ENCODE assay signal across 10 cellular contexts in the genomic region with DNA sequence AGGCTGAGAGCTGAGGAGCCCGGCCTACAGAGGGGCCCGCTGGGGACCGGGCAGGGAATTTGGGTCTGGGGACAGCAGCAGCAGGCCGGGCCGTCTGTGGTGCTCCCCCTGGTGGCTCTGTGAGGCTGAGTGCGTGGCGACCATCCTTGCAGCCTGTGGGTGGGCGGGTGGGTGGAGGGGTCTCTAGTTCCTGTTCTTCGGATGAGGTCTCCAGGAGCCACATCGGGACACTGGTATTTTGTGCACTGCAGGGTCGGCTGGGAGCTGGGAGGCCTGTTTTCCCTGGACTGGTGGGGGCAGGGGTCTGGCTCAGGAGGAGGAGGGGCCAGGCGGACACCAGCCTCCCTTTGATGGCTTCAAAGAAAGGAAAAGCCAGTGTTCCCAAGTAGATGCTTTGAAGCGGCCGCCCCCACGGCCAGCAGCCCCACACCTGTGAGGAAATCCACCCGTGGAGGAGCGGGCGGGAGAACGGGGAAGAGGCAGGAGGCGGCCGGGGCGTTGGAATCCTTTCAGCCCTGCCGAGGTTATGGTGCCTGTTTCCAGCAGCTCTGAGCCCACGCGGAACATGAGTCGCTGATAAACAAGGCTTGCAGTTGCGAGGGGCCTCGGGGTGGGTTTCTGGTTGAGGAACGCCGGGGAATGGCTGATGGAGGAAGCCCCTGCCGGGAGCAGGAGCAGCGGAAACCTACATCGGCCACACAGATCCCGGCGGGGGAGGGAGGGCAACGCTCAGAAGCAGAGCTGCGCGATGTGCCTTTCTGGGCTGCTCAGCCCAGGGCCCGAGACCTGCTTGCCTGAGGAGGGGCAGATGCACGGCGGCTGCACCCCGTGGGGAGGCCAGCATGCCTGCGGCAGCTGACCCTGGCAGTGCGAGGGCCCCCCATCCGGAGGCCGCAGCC.
DNase-seq lines count a peak whose midpoint lies in the region; ATAC-seq and TF ChIP-seq lines count a peak whose summit lies in the region.
"Had no signal": no experiment of that assay in that cellular context is flagged by ENCODE, and none has a peak within 500 bp of the region (broad histone marks: within the 10 kb centered on the region; RNA-seq: fewer than 3 reads in every experiment).

No MANE protein-coding gene starts in this region.

- H3K14ac ChIP-seq in mesenchymal stem cell (ENCODE audit: low read length in 2 of 2): peak overlapping the region in 1 of 2 experiments; percentile 18

- H2AK5ac ChIP-seq in mesenchymal stem cell (ENCODE audit: low read length, severe bottlenecking): no peak overlapping the region

- no peaks in the 10 kb centered on the region for H3K4me1 Mint-ChIP-seq in MCF 10A (ENCODE audit: insufficient read depth, unreplicated experiment)

- H3K27me3 Mint-ChIP-seq in MCF 10A (ENCODE audit: insufficient read depth, unreplicated experiment): peaks cover 25% of the 10 kb centered on the region

- peak overlapping the region; percentile 46 for H4K91ac ChIP-seq in mesenchymal stem cell (ENCODE audit: low read length)

- BruUV-seq in MCF 10A (replicated peaks; lab: Mats Ljungman, UMichigan): no TSS peak

- CTCF ChIA-PET in MCF 10A (lab: Yijun Ruan, JAX): interaction anchor here (0.6 to 1.2 kb wide), 4 partner anchors 8 to 242 kb away, joined by 3 to 7 read pairs (median 4); no protein-coding TSS in a partner anchor

- peak overlapping the region; percentile 54 to 64 for H3K18ac ChIP-seq in mesenchymal stem cell (ENCODE audit: low read depth in 1 of 2, low read length in 2 of 2)

- H3K27ac ChIP-seq in breast epithelium (no peak overlapping the region), mesenchymal stem cell (ENCODE audit: low read length, poor library complexity, severe bottlenecking) (peak overlapping the region; percentile 33), vagina (no peak overlapping the region)
- H3K27ac ChIP-seq: HL-60 had no signal

- H3K4me2 ChIP-seq in mesenchymal stem cell (ENCODE audit: low read length, poor library complexity, severe bottlenecking): peak overlapping the region; percentile 96

- H3K27ac Mint-ChIP-seq in MCF 10A (ENCODE audit: low read depth, unreplicated experiment): no peak overlapping the region

- no peaks in the 10 kb centered on the region for H3K4me1 ChIP-seq in breast epithelium
- H3K4me1 ChIP-seq in mesenchymal stem cell (ENCODE audit: control insufficient read depth, insufficient read depth, low read depth, low read length): peaks cover 21% of the 10 kb centered on the region
- H3K4me1 ChIP-seq in vagina: peaks cover 12% of the 10 kb centered on the region

- no peaks in the 10 kb centered on the region for H3K36me3 Mint-ChIP-seq in MCF 10A (ENCODE audit: insufficient read depth, unreplicated experiment)

- no peaks in the 10 kb centered on the region for H3K9me3 Mint-ChIP-seq in MCF 10A (ENCODE audit: unreplicated experiment)

- 13% methylated on average over 46 of the region's 46 CpGs for WGBS in mesenchymal stem cell

- TF ChIP-seq CTCF in breast epithelium (IDR thresholded peaks at IDR 0.05): no peak
- TF ChIP-seq CTCF in MCF 10A (IDR thresholded peaks at IDR 0.05; ENCODE audit: unreplicated experiment): no peak
- TF ChIP-seq CTCF in choroid plexus epithelial cell (conservative IDR thresholded peaks at IDR 0.05; ENCODE audit: low read depth, low read length): peak; percentile 59
- TF ChIP-seq CTCF in vagina (IDR thresholded peaks at IDR 0.05): no peak

- H3K23ac ChIP-seq in mesenchymal stem cell (ENCODE audit: low read length in 2 of 2): no peak overlapping the region

- ATAC-seq in GM19463 (IDR thresholded peaks at IDR 0.05; ENCODE audit: unreplicated experiment): no peak

- POLR2A ChIA-PET in MCF 10A (lab: Yijun Ruan, JAX): no interaction called here

- H2AFZ ChIP-seq in mesenchymal stem cell (ENCODE audit: low read depth, low read length): peak overlapping the region; percentile 36

- H3K36me3 ChIP-seq in breast epithelium: no peaks in the 10 kb centered on the region
- H3K36me3 ChIP-seq in mesenchymal stem cell (ENCODE audit: control insufficient read depth in 1 of 2, insufficient read depth in 2 of 2, low read depth in 1 of 2, low read length in 2 of 2): peaks cover 0 to 7% of the 10 kb centered on the region in 2 experiments
- H3K36me3 ChIP-seq in vagina: no peaks in the 10 kb centered on the region

- no peaks in the 10 kb centered on the region for H3K79me1 ChIP-seq in mesenchymal stem cell (replicated peaks; ENCODE audit: low read length, poor library complexity, severe bottlenecking)

- H3K4me3 ChIP-seq in breast epithelium (peak overlapping the region; percentile 20 to 65 (median 40)), choroid plexus epithelial cell (ENCODE audit: low read depth, low read length) (peak overlapping the region; percentile 59), mesenchymal stem cell (ENCODE audit: insufficient read depth in 1 of 2, low read depth in 1 of 2, low read length in 2 of 2) (peak overlapping the region; percentile 55 to 57), vagina (peak overlapping the region; percentile 38 to 49)

- H3K9me3 ChIP-seq in breast epithelium (no peaks in the 10 kb centered on the region), mesenchymal stem cell (ENCODE audit: control insufficient read depth, low read length) (no peaks in the 10 kb centered on the region), vagina (no peaks in the 10 kb centered on the region)

- peak overlapping the region; percentile 22 for H2BK5ac ChIP-seq in mesenchymal stem cell (ENCODE audit: low read depth, low read length, poor library complexity, severe bottlenecking)

- no peak overlapping the region for H2BK12ac ChIP-seq in mesenchymal stem cell (ENCODE audit: low read length in 2 of 2)

- H3K9ac ChIP-seq in mesenchymal stem cell (ENCODE audit: low read length): no peak overlapping the region

- peak overlapping the region; percentile 89 for H4K8ac ChIP-seq in mesenchymal stem cell (ENCODE audit: low read length)

- no peak overlapping the region for H3K4ac ChIP-seq in mesenchymal stem cell (ENCODE audit: low read depth in 1 of 2, low read length in 2 of 2)

- peak overlapping the region; percentile 6 for H2BK120ac ChIP-seq in mesenchymal stem cell (ENCODE audit: low read depth, low read length)

- H2BK15ac ChIP-seq in mesenchymal stem cell (ENCODE audit: low read depth, poor library complexity, severe bottlenecking): peak overlapping the region; percentile 77

- DNase-seq in breast epithelium (ENCODE audit: low spot score in 2 of 2) (no peak), MCF 10A (ENCODE audit: unreplicated experiment) (no peak), choroid plexus epithelial cell (ENCODE audit: low read depth) (peak; percentile 41), mesenchymal stem cell (peak; percentile 26), vagina (ENCODE audit: extremely low spot score in 2 of 2) (no peak), SIG-M5 treated with dmso at 0.1 percent for 504 hours (lab: John Stamatoyannopoulos, UW; ENCODE audit: unreplicated experiment) (no peak), DMS153 treated with DMSO at 0.1 percent for 48 hours (lab: John Stamatoyannopoulos, UW; ENCODE audit: unreplicated experiment) (no peak)
- DNase-seq: activated CD4-positive, alpha-beta T cell treated with anti-CD3 and anti-CD28 coated beads for 1 hour had no signal

- H3K27me3 ChIP-seq in breast epithelium: peaks cover 0 to 9% of the 10 kb centered on the region in 2 donors
- H3K27me3 ChIP-seq in mesenchymal stem cell (ENCODE audit: control insufficient read depth in 1 of 2, insufficient read depth in 1 of 2, low read length in 2 of 2): peaks cover 4 to 33% of the 10 kb centered on the region in 2 experiments
- no peaks in the 10 kb centered on the region for H3K27me3 ChIP-seq in vagina

- H3K4me3 Mint-ChIP-seq in MCF 10A (ENCODE audit: unreplicated experiment): no peak overlapping the region

- TF ChIP-seq POLR2A in breast epithelium (IDR thresholded peaks at IDR 0.05) (no peak), vagina (IDR thresholded peaks at IDR 0.05) (no peak)

- intact Hi-C loops in breast epithelium (cut with DNase I; ENCODE audit: low total_unique reads) (no loop called here), MCF 10A (cut with micrococcal nuclease) (no loop called here), vagina (cut with DNase I) (no loop called here)

Comparison
In these comparisons a context has a peak if more than half of its experiments do, and no peak if none do; other contexts are left out.
1. DNase-seq: peak in choroid plexus epithelial cell (single experiment) and mesenchymal stem cell (single experiment); none in breast epithelium (0 of 2), MCF 10A (single experiment), vagina (0 of 2), SIG-M5 treated with dmso at 0.1 percent for 504 hours (single experiment) and DMS153 treated with DMSO at 0.1 percent for 48 hours (single experiment).
2. Peak in every context shown above with its lines, with median percentiles within 50 percentile points of each other: H3K4me3 ChIP-seq.